In genomic region chr16:10813123-10813455, GRCh38 we compare ENCODE assay signal across 16 cellular contexts. TPM values are rescaled to one million over a fixed set of nuclear protein-coding genes. Genes with fewer than 3 reads are reported as not detected.
DNase-seq lines count a peak whose midpoint lies in the region; ATAC-seq and TF ChIP-seq lines count a peak whose summit lies in the region.
"Had no signal": no experiment of that assay in that cellular context is flagged by ENCODE, and none has a peak within 500 bp of the region (broad histone marks: within the 10 kb centered on the region; RNA-seq: fewer than 3 reads in every experiment).

No MANE protein-coding gene starts in this region.

- peak overlapping the region; percentile 15 for H3K4me3 Mint-ChIP-seq in activated T-cell treated with anti-CD3 and anti-CD28 coated beads, Interleukin-2, amount 50 U/mL, for 24 hours
- H3K4me3 Mint-ChIP-seq in activated B cell treated with CpG ODN at 0.5 μM for 24 hours: peak overlapping the region; percentile 49
- peak overlapping the region; percentile 29 for H3K4me3 Mint-ChIP-seq in stimulated activated memory B cell treated with anti-CD40 and anti-IgM and Interleukin-4, amounts not matched to agents 10 μg/mL and 1 μg/mL and 100 μg/mL, for 72 hours

- POLR2A ChIA-PET in activated B cell treated with CpG ODN at 0.5 μM for 24 hours (lab: Charles Lee): interaction anchor here (0.6 to 0.7 kb wide), 2 partner anchors 31 to 66 kb away, joined by 3 read pairs; no protein-coding TSS in a partner anchor

- CTCF ChIA-PET in activated B cell treated with CpG ODN at 0.5 μM for 24 hours (lab: Charles Lee): no interaction called here

- H3K27me3 Mint-ChIP-seq in activated T-cell treated with anti-CD3 and anti-CD28 coated beads, Interleukin-2, amount 50 U/mL, for 24 hours: peaks cover 10% of the 10 kb centered on the region
- H3K27me3 Mint-ChIP-seq in activated B cell treated with CpG ODN at 0.5 μM for 24 hours: no peaks in the 10 kb centered on the region
- H3K27me3 Mint-ChIP-seq in stimulated activated memory B cell treated with anti-CD40 and anti-IgM and Interleukin-4, amounts not matched to agents 10 μg/mL and 1 μg/mL and 100 μg/mL, for 72 hours: no peaks in the 10 kb centered on the region

- no peaks in the 10 kb centered on the region for H3K36me3 Mint-ChIP-seq in activated T-cell treated with anti-CD3 and anti-CD28 coated beads, Interleukin-2, amount 50 U/mL, for 24 hours (ENCODE audit: low read depth)
- no peaks in the 10 kb centered on the region for H3K36me3 Mint-ChIP-seq in activated B cell treated with CpG ODN at 0.5 μM for 24 hours (ENCODE audit: low read depth)
- H3K36me3 Mint-ChIP-seq in stimulated activated memory B cell treated with anti-CD40 and anti-IgM and Interleukin-4, amounts not matched to agents 10 μg/mL and 1 μg/mL and 100 μg/mL, for 72 hours: no peaks in the 10 kb centered on the region

- intact Hi-C loops in activated B cell treated with CpG ODN at 0.5 μM for 24 hours (cut with micrococcal nuclease): loop anchor here (2.0 kb wide), 1 partner anchor 18 kb away; no protein-coding TSS in a partner anchor

- ATAC-seq in GM21717 (IDR thresholded peaks at IDR 0.05; ENCODE audit: unreplicated experiment): peak; percentile 4
- ATAC-seq in activated B cell treated with CpG ODN at 0.5 μM for 24 hours (ENCODE audit: low read depth): no peak
- ATAC-seq in stimulated activated memory B cell treated with anti-CD40 and anti-IgM and Interleukin-4, amounts not matched to agents 10 μg/mL and 1 μg/mL and 100 μg/mL, for 72 hours: no peak
- ATAC-seq in GM19452 (IDR thresholded peaks at IDR 0.05; ENCODE audit: unreplicated experiment): no peak

- TF ChIP-seq CTCF in activated B cell treated with CpG ODN at 0.5 μM for 24 hours (IDR thresholded peaks at IDR 0.05): no peak

- peaks cover 16% of the 10 kb centered on the region for H3K4me1 Mint-ChIP-seq in activated T-cell treated with anti-CD3 and anti-CD28 coated beads, Interleukin-2, amount 50 U/mL, for 24 hours (ENCODE audit: low read depth)
- H3K4me1 Mint-ChIP-seq in activated B cell treated with CpG ODN at 0.5 μM for 24 hours: peaks cover 60% of the 10 kb centered on the region
- peaks cover 59% of the 10 kb centered on the region for H3K4me1 Mint-ChIP-seq in stimulated activated memory B cell treated with anti-CD40 and anti-IgM and Interleukin-4, amounts not matched to agents 10 μg/mL and 1 μg/mL and 100 μg/mL, for 72 hours

- H3K27ac Mint-ChIP-seq in activated T-cell treated with anti-CD3 and anti-CD28 coated beads, Interleukin-2, amount 50 U/mL, for 24 hours: peak overlapping the region; percentile 82
- peak overlapping the region; percentile 62 for H3K27ac Mint-ChIP-seq in activated B cell treated with CpG ODN at 0.5 μM for 24 hours
- H3K27ac Mint-ChIP-seq in stimulated activated memory B cell treated with anti-CD40 and anti-IgM and Interleukin-4, amounts not matched to agents 10 μg/mL and 1 μg/mL and 100 μg/mL, for 72 hours: peak overlapping the region; percentile 89

- no peaks in the 10 kb centered on the region for H3K9me3 Mint-ChIP-seq in activated T-cell treated with anti-CD3 and anti-CD28 coated beads, Interleukin-2, amount 50 U/mL, for 24 hours
- no peaks in the 10 kb centered on the region for H3K9me3 Mint-ChIP-seq in activated B cell treated with CpG ODN at 0.5 μM for 24 hours
- no peaks in the 10 kb centered on the region for H3K9me3 Mint-ChIP-seq in stimulated activated memory B cell treated with anti-CD40 and anti-IgM and Interleukin-4, amounts not matched to agents 10 μg/mL and 1 μg/mL and 100 μg/mL, for 72 hours

- DNase-seq in activated T-cell treated with anti-CD3 and anti-CD28 coated beads, Interleukin-2, amount 50 U/mL, for 24 hours: no peak
- DNase-seq in activated T-cell treated with anti-CD3 and anti-CD28 coated beads for 4 hours (no peak), activated B cell treated with CpG ODN at 0.5 μM for 24 hours (no peak), Kasumi-1 (lab: John Stamatoyannopoulos, UW) (no peak), midbrain (lab: John Stamatoyannopoulos, UW) (no peak)
- DNase-seq: Caco-2, GOT3, NCI-H1092 treated with DMSO at 0.1 percent for 48 hours, NCI-H1694 treated with DMSO at 0.1 percent for 48 hours, NCI-H345, NCI-H69, SHP77 treated with DMSO at 0.1 percent for 48 hours had no signal

RNA-seq across cellular contexts. Expression of gene TVP23A, which starts 5.5 kb away (rescaled TPM):
- 1.6 and 2.0 TPM in 2 replicates for total RNA-seq in activated B cell treated with CpG ODN at 0.5 μM for 24 hours
- total RNA-seq: A172, Caco-2 had no signal
